Comparison of ENCODE assay signal across 12 cellular contexts in the genomic region with DNA sequence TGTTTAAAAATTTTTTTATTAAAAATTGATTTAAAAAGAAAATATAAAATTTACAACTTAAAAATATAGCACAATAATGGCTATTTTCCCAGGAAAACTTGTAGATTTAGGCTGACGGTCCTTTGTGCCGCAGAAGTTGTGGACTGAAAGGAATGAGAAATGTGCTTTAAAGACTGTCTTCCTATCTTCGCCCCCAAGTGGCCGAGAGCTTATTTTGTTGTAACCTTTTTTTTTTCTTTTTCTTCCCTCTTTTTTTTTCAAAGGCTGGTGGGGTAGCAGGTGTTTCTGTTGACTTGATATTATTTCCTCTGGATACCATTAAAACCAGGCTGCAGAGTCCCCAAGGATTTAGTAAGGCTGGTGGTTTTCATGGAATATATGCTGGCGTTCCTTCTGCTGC.
DNase-seq lines count a peak whose midpoint lies in the region; ATAC-seq and TF ChIP-seq lines count a peak whose summit lies in the region.
"Had no signal": no experiment of that assay in that cellular context is flagged by ENCODE, and none has a peak within 500 bp of the region (broad histone marks: within the 10 kb centered on the region; RNA-seq: fewer than 3 reads in every experiment).

No MANE protein-coding gene starts in this region.

- no peak overlapping the region for H3K4me2 ChIP-seq in Loucy (ENCODE audit: low read depth, low read length, poor library complexity, severe bottlenecking)

- no peak overlapping the region for H2AFZ ChIP-seq in Loucy (ENCODE audit: low read length)

- peaks cover 13% of the 10 kb centered on the region for H3K9me3 Mint-ChIP-seq in nephron

- H3K27me3 ChIP-seq in Loucy (ENCODE audit: insufficient read depth, low read length, poor library complexity, severe bottlenecking): no peaks in the 10 kb centered on the region

- ATAC-seq in GM21390 (IDR thresholded peaks at IDR 0.05; ENCODE audit: unreplicated experiment) (no peak), HG02678 (IDR thresholded peaks at IDR 0.05; ENCODE audit: unreplicated experiment) (no peak), GM21529 (IDR thresholded peaks at IDR 0.05; ENCODE audit: unreplicated experiment) (no peak)
- ATAC-seq: activated CD8-positive, alpha-beta memory T cell treated with anti-CD3 and anti-CD28 coated beads, Interleukin-2, amount 10 ng/mL, durations not matched to agents 7 days and 5 days had no signal

- H4K20me1 ChIP-seq in Loucy (ENCODE audit: insufficient read depth, low read length, poor library complexity, severe bottlenecking): no peaks in the 10 kb centered on the region

- peak; percentile 47 for TF ChIP-seq CTCF in Loucy (conservative IDR thresholded peaks at IDR 0.05; ENCODE audit: low read length)
- peak; percentile 22 for TF ChIP-seq CTCF in cardiac fibroblast (IDR thresholded peaks at IDR 0.05; ENCODE audit: low read depth, low read length)
- TF ChIP-seq CTCF in nephron (IDR thresholded peaks at IDR 0.05; ENCODE audit: unreplicated experiment in 3 of 3): peak in 2 of 3 experiments; percentile 9 to 40

- H3K4me1 Mint-ChIP-seq in nephron: no peaks in the 10 kb centered on the region

- no peak overlapping the region for H3K27ac Mint-ChIP-seq in nephron
- H3K27ac Mint-ChIP-seq: activated CD8-positive, alpha-beta memory T cell treated with anti-CD3 and anti-CD28 coated beads, Interleukin-2, amount 10 ng/mL, durations not matched to agents 7 days and 5 days had no signal

- peaks cover 12% of the 10 kb centered on the region; the same call in 1 of the 2 replicates for H3K36me3 ChIP-seq in Loucy (ENCODE audit: insufficient read depth, low read length)

- H3K4me3 ChIP-seq in Loucy (ENCODE audit: low read length, poor library complexity, severe bottlenecking) (no peak overlapping the region), cardiac fibroblast (replicated peaks in 1 of 2; ENCODE audit: low read depth in 2 of 2, low read length in 2 of 2) (no peak overlapping the region)

- H3K79me2 ChIP-seq in Loucy (ENCODE audit: insufficient read depth, low read length): peaks cover 18% of the 10 kb centered on the region

- no peaks in the 10 kb centered on the region for H3K9me2 ChIP-seq in Loucy (replicated peaks; ENCODE audit: low read depth, low read length)

- H3K4me3 Mint-ChIP-seq in nephron: no peak overlapping the region
- H3K4me3 Mint-ChIP-seq: activated CD8-positive, alpha-beta memory T cell treated with anti-CD3 and anti-CD28 coated beads, Interleukin-2, amount 10 ng/mL, durations not matched to agents 7 days and 5 days had no signal

- H3K9me3 ChIP-seq in Loucy (ENCODE audit: insufficient read depth, low read depth, low read length): peaks cover 8% of the 10 kb centered on the region; the same call in 1 of the 2 replicates

- H3K27me3 Mint-ChIP-seq in nephron (ENCODE audit: low read depth): no peaks in the 10 kb centered on the region
- H3K27me3 Mint-ChIP-seq: activated CD8-positive, alpha-beta memory T cell treated with anti-CD3 and anti-CD28 coated beads, Interleukin-2, amount 10 ng/mL, durations not matched to agents 7 days and 5 days had no signal

- H3K4me1 ChIP-seq in Loucy (ENCODE audit: insufficient read depth, low read length, poor library complexity, severe bottlenecking): peaks cover 18% of the 10 kb centered on the region

- H3K36me3 Mint-ChIP-seq in nephron (ENCODE audit: low read depth): peaks cover 33% of the 10 kb centered on the region

- peaks cover 13% of the 10 kb centered on the region for H3F3A ChIP-seq in Loucy (ENCODE audit: low read depth)

- peak; percentile 43 for DNase-seq in ELR (ENCODE audit: low read depth)
- DNase-seq in cardiac fibroblast (ENCODE audit: low read depth in 2 of 2): peak; percentile 29 to 33
- DNase-seq: activated CD8-positive, alpha-beta memory T cell treated with anti-CD3 and anti-CD28 coated beads, Interleukin-2, amount 10 ng/mL, durations not matched to agents 7 days and 5 days; amygdala; GDM1; NCI-H1048; T1000 had no signal

- no peak overlapping the region for H3K9ac ChIP-seq in Loucy (ENCODE audit: low read depth, low read length, poor library complexity, severe bottlenecking)
